Comparison of ENCODE assay signal across 1 cellular context in genomic region chr15:40859206-40859851, GRCh38.
TF ChIP-seq lines count a peak whose summit lies in the region.

No MANE protein-coding gene starts in this region.

TF ChIP-seq in K562, 482 proteins besides CTCF, POLR2A, EP300 and RAD21 (continued from another document and continues in another):
- TF ChIP-seq ZNF407 (IDR thresholded peaks at IDR 0.05; ENCODE audit: low read depth), result no peak
- no peak for TF ChIP-seq TSC22D4 (tag; IDR thresholded peaks at IDR 0.05)
- TF ChIP-seq SREBF2 (CRISPR knock-in tag; IDR thresholded peaks at IDR 0.05), result no peak
- no peak for TF ChIP-seq HLTF (IDR thresholded peaks at IDR 0.05)
- no peak for TF ChIP-seq HOMEZ (CRISPR knock-in tag; IDR thresholded peaks at IDR 0.05)
- no peak for TF ChIP-seq SRSF3 (IDR thresholded peaks at IDR 0.05; ENCODE audit: insufficient read depth, low read length)
- TF ChIP-seq NFE2 (IDR thresholded peaks at IDR 0.05; ENCODE audit: low read depth), result no peak
- TF ChIP-seq, protein P1, sequence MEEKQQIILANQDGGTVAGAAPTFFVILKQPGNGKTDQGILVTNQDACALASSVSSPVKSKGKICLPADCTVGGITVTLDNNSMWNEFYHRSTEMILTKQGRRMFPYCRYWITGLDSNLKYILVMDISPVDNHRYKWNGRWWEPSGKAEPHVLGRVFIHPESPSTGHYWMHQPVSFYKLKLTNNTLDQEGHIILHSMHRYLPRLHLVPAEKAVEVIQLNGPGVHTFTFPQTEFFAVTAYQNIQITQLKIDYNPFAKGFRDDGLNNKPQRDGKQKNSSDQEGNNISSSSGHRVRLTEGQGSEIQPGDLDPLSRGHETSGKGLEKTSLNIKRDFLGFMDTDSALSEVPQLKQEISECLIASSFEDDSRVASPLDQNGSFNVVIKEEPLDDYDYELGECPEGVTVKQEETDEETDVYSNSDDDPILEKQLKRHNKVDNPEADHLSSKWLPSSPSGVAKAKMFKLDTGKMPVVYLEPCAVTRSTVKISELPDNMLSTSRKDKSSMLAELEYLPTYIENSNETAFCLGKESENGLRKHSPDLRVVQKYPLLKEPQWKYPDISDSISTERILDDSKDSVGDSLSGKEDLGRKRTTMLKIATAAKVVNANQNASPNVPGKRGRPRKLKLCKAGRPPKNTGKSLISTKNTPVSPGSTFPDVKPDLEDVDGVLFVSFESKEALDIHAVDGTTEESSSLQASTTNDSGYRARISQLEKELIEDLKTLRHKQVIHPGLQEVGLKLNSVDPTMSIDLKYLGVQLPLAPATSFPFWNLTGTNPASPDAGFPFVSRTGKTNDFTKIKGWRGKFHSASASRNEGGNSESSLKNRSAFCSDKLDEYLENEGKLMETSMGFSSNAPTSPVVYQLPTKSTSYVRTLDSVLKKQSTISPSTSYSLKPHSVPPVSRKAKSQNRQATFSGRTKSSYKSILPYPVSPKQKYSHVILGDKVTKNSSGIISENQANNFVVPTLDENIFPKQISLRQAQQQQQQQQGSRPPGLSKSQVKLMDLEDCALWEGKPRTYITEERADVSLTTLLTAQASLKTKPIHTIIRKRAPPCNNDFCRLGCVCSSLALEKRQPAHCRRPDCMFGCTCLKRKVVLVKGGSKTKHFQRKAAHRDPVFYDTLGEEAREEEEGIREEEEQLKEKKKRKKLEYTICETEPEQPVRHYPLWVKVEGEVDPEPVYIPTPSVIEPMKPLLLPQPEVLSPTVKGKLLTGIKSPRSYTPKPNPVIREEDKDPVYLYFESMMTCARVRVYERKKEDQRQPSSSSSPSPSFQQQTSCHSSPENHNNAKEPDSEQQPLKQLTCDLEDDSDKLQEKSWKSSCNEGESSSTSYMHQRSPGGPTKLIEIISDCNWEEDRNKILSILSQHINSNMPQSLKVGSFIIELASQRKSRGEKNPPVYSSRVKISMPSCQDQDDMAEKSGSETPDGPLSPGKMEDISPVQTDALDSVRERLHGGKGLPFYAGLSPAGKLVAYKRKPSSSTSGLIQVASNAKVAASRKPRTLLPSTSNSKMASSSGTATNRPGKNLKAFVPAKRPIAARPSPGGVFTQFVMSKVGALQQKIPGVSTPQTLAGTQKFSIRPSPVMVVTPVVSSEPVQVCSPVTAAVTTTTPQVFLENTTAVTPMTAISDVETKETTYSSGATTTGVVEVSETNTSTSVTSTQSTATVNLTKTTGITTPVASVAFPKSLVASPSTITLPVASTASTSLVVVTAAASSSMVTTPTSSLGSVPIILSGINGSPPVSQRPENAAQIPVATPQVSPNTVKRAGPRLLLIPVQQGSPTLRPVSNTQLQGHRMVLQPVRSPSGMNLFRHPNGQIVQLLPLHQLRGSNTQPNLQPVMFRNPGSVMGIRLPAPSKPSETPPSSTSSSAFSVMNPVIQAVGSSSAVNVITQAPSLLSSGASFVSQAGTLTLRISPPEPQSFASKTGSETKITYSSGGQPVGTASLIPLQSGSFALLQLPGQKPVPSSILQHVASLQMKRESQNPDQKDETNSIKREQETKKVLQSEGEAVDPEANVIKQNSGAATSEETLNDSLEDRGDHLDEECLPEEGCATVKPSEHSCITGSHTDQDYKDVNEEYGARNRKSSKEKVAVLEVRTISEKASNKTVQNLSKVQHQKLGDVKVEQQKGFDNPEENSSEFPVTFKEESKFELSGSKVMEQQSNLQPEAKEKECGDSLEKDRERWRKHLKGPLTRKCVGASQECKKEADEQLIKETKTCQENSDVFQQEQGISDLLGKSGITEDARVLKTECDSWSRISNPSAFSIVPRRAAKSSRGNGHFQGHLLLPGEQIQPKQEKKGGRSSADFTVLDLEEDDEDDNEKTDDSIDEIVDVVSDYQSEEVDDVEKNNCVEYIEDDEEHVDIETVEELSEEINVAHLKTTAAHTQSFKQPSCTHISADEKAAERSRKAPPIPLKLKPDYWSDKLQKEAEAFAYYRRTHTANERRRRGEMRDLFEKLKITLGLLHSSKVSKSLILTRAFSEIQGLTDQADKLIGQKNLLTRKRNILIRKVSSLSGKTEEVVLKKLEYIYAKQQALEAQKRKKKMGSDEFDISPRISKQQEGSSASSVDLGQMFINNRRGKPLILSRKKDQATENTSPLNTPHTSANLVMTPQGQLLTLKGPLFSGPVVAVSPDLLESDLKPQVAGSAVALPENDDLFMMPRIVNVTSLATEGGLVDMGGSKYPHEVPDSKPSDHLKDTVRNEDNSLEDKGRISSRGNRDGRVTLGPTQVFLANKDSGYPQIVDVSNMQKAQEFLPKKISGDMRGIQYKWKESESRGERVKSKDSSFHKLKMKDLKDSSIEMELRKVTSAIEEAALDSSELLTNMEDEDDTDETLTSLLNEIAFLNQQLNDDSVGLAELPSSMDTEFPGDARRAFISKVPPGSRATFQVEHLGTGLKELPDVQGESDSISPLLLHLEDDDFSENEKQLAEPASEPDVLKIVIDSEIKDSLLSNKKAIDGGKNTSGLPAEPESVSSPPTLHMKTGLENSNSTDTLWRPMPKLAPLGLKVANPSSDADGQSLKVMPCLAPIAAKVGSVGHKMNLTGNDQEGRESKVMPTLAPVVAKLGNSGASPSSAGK (IDR thresholded peaks at IDR 0.05), result peak; percentile 64
- TF ChIP-seq CBX1 (IDR thresholded peaks at IDR 0.05; ENCODE audit: low read depth), result no peak
- TF ChIP-seq, protein P2, sequence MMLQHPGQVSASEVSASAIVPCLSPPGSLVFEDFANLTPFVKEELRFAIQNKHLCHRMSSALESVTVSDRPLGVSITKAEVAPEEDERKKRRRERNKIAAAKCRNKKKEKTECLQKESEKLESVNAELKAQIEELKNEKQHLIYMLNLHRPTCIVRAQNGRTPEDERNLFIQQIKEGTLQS (IDR thresholded peaks at IDR 0.05), result no peak
- TF ChIP-seq, protein P2 (CRISPR knock-in tag; conservative IDR thresholded peaks at IDR 0.05), result no peak
- TF ChIP-seq KDM4B (IDR thresholded peaks at IDR 0.05; ENCODE audit: borderline replicate concordance in 2 of 2, low read depth in 1 of 2), result no peak
- TF ChIP-seq PTRF (tag; IDR thresholded peaks at IDR 0.05), result no peak
- no peak for TF ChIP-seq PCBP1 (IDR thresholded peaks at IDR 0.05; ENCODE audit: low read depth, low read length, poor library complexity, severe bottlenecking)
- 0 out of 2 replicates have a peak, but pooled peaks have one; percentile 9 for TF ChIP-seq TCF3 (CRISPR knock-in tag; IDR thresholded peaks at IDR 0.05)
- no peak for TF ChIP-seq FOSL1 (tag; conservative IDR thresholded peaks at IDR 0.05)
- no peak for TF ChIP-seq ZNF124 (CRISPR knock-in tag; IDR thresholded peaks at IDR 0.05)
- TF ChIP-seq ELF2 (CRISPR knock-in tag; IDR thresholded peaks at IDR 0.05), result no peak
- TF ChIP-seq, protein P3, sequence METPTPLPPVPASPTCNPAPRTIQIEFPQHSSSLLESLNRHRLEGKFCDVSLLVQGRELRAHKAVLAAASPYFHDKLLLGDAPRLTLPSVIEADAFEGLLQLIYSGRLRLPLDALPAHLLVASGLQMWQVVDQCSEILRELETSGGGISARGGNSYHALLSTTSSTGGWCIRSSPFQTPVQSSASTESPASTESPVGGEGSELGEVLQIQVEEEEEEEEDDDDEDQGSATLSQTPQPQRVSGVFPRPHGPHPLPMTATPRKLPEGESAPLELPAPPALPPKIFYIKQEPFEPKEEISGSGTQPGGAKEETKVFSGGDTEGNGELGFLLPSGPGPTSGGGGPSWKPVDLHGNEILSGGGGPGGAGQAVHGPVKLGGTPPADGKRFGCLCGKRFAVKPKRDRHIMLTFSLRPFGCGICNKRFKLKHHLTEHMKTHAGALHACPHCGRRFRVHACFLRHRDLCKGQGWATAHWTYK (CRISPR knock-in tag; IDR thresholded peaks at IDR 0.05), result no peak
- TF ChIP-seq, protein P4, sequence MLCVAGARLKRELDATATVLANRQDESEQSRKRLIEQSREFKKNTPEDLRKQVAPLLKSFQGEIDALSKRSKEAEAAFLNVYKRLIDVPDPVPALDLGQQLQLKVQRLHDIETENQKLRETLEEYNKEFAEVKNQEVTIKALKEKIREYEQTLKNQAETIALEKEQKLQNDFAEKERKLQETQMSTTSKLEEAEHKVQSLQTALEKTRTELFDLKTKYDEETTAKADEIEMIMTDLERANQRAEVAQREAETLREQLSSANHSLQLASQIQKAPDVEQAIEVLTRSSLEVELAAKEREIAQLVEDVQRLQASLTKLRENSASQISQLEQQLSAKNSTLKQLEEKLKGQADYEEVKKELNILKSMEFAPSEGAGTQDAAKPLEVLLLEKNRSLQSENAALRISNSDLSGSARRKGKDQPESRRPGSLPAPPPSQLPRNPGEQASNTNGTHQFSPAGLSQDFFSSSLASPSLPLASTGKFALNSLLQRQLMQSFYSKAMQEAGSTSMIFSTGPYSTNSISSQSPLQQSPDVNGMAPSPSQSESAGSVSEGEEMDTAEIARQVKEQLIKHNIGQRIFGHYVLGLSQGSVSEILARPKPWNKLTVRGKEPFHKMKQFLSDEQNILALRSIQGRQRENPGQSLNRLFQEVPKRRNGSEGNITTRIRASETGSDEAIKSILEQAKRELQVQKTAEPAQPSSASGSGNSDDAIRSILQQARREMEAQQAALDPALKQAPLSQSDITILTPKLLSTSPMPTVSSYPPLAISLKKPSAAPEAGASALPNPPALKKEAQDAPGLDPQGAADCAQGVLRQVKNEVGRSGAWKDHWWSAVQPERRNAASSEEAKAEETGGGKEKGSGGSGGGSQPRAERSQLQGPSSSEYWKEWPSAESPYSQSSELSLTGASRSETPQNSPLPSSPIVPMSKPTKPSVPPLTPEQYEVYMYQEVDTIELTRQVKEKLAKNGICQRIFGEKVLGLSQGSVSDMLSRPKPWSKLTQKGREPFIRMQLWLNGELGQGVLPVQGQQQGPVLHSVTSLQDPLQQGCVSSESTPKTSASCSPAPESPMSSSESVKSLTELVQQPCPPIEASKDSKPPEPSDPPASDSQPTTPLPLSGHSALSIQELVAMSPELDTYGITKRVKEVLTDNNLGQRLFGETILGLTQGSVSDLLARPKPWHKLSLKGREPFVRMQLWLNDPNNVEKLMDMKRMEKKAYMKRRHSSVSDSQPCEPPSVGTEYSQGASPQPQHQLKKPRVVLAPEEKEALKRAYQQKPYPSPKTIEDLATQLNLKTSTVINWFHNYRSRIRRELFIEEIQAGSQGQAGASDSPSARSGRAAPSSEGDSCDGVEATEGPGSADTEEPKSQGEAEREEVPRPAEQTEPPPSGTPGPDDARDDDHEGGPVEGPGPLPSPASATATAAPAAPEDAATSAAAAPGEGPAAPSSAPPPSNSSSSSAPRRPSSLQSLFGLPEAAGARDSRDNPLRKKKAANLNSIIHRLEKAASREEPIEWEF (CRISPR knock-in tag; IDR thresholded peaks at IDR 0.05), result no peak
- no peak for TF ChIP-seq IRF1 (CRISPR knock-in tag; IDR thresholded peaks at IDR 0.05; ENCODE audit: borderline replicate concordance)
